ENCODE assay signal across 8 cellular contexts in the genomic region with DNA sequence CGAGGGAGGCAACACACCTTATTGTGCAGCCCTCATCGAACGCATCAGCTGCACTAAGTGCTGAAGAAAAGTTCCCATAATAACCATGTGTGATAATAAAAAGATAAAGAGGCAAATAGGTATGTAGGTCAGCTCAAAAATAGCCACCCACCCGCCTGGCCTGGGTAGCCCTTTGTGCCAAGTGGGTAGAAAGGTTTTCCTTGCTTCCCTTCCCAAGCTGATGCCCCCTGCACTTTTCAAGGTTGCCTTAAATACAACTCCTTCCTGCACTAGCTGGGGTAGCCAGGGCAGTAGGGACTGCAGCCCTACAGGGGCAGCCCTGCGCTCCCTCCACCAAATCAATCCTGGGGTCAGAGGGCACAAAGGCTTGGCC. TPM values are rescaled to one million over a fixed set of nuclear protein-coding genes. Genes with fewer than 3 reads are reported as not detected.
DNase-seq lines count a peak whose midpoint lies in the region; ATAC-seq and TF ChIP-seq lines count a peak whose summit lies in the region.

No MANE protein-coding gene starts in this region.

- H3K4me3 Mint-ChIP-seq in activated naive CD4-positive, alpha-beta T cell treated with anti-CD3 and anti-CD28 coated beads, Interleukin-2, amount 10 ng/mL, durations not matched to agents 7 days and 5 days = peak overlapping the region; percentile 73

- in situ Hi-C loops in mammary epithelial cell (cut with MboI; ENCODE audit: low sequenced_read_pairs in 2 of 2) = no loop called here

- peak overlapping the region; percentile 72 for H3K9ac ChIP-seq in mammary epithelial cell (ENCODE audit: insufficient read depth, low read length)

- H4K20me1 ChIP-seq in mammary epithelial cell (ENCODE audit: insufficient read depth, low read length) = no peaks in the 10 kb centered on the region

- 19% methylated on average over 5 of the region's 5 CpGs for WGBS in mammary epithelial cell (ENCODE audit: low coverage, missing lambda C conversion rate)

- intact Hi-C loops in mammary epithelial cell (cut with micrococcal nuclease) = no loop called here
- intact Hi-C loops in mucosa of descending colon (cut with DNase I, micrococcal nuclease) = no loop called here
- intact Hi-C loops in vagina (cut with DNase I) = loop anchor here (5.0 kb wide), 1 partner anchor 62 kb away; no protein-coding TSS in a partner anchor

- peak overlapping the region; percentile 22 for H3K4me2 ChIP-seq in mammary epithelial cell (ENCODE audit: insufficient read depth, low read depth, low read length)

- H3K4me1 ChIP-seq in mammary epithelial cell (ENCODE audit: insufficient read depth, low read length) (peaks cover 62% of the 10 kb centered on the region), mucosa of descending colon (ENCODE audit: low read depth) (peaks cover 48% of the 10 kb centered on the region), vagina (peaks cover 84% of the 10 kb centered on the region)

- ATAC-seq in mucosa of descending colon = peak; percentile 3
- no peak for ATAC-seq in GM21360 (IDR thresholded peaks at IDR 0.05; ENCODE audit: unreplicated experiment)

- TF ChIP-seq CTCF in mammary epithelial cell (conservative IDR thresholded peaks at IDR 0.05 in 1 of 2, IDR thresholded peaks at IDR 0.05 in 1 of 2; ENCODE audit: extremely low read depth in 1 of 2, insufficient read depth in 1 of 2, low read depth in 1 of 2, low read length in 2 of 2) (no peak), mucosa of descending colon (IDR thresholded peaks at IDR 0.05) (no peak), vagina (IDR thresholded peaks at IDR 0.05) (no peak)

- peaks cover 82% of the 10 kb centered on the region for H3K4me1 Mint-ChIP-seq in activated naive CD4-positive, alpha-beta T cell treated with anti-CD3 and anti-CD28 coated beads, Interleukin-2, amount 10 ng/mL, durations not matched to agents 7 days and 5 days

- TF ChIP-seq POLR2A in vagina (IDR thresholded peaks at IDR 0.05) = no peak

- H3K79me2 ChIP-seq in mammary epithelial cell (ENCODE audit: insufficient read depth, low read length) = no peaks in the 10 kb centered on the region

- H3K27me3 Mint-ChIP-seq in activated naive CD4-positive, alpha-beta T cell treated with anti-CD3 and anti-CD28 coated beads, Interleukin-2, amount 10 ng/mL, durations not matched to agents 7 days and 5 days = peaks cover 5% of the 10 kb centered on the region

- H3K4me3 ChIP-seq in mammary epithelial cell (replicated peaks in 1 of 3; ENCODE audit: insufficient read depth in 1 of 3, low read depth in 2 of 3, low read length in 3 of 3) = no peak overlapping the region
- no peak overlapping the region for H3K4me3 ChIP-seq in mucosa of descending colon
- H3K4me3 ChIP-seq in vagina = peak overlapping the region in 1 of 2 donors; percentile 58

- H3K36me3 Mint-ChIP-seq in activated naive CD4-positive, alpha-beta T cell treated with anti-CD3 and anti-CD28 coated beads, Interleukin-2, amount 10 ng/mL, durations not matched to agents 7 days and 5 days = no peaks in the 10 kb centered on the region

- no TSS peak for BruUV-seq in mammary epithelial cell (replicated peaks; lab: Mats Ljungman, UMichigan)

- H3K9me3 Mint-ChIP-seq in activated naive CD4-positive, alpha-beta T cell treated with anti-CD3 and anti-CD28 coated beads, Interleukin-2, amount 10 ng/mL, durations not matched to agents 7 days and 5 days = no peaks in the 10 kb centered on the region

- no peak for DNase-seq in activated naive CD4-positive, alpha-beta T cell treated with anti-CD3 and anti-CD28 coated beads, Interleukin-2, amount 10 ng/mL, durations not matched to agents 7 days and 5 days
- no peak for DNase-seq in activated naive CD4-positive, alpha-beta T cell treated with Interleukin-2 at 50 U/mL for 16 hours
- DNase-seq in mammary epithelial cell (no peak), mucosa of descending colon (no peak), vagina (ENCODE audit: extremely low spot score in 2 of 2) (no peak), GM19238 (ENCODE audit: insufficient read length, low spot score) (no peak), NCI-H2196 treated with DMSO at 0.1 percent for 48 hours (lab: John Stamatoyannopoulos, UW; ENCODE audit: unreplicated experiment) (no peak)

- H3K9me3 ChIP-seq in mammary epithelial cell (replicated peaks; ENCODE audit: insufficient read depth, low read length) = no peaks in the 10 kb centered on the region
- no peaks in the 10 kb centered on the region for H3K9me3 ChIP-seq in mucosa of descending colon
- no peaks in the 10 kb centered on the region for H3K9me3 ChIP-seq in vagina

- H3K36me3 ChIP-seq in mammary epithelial cell (ENCODE audit: insufficient read depth, low read length) = no peaks in the 10 kb centered on the region
- no peaks in the 10 kb centered on the region for H3K36me3 ChIP-seq in mucosa of descending colon (ENCODE audit: low read depth)
- no peaks in the 10 kb centered on the region for H3K36me3 ChIP-seq in vagina

- H3K27ac Mint-ChIP-seq in activated naive CD4-positive, alpha-beta T cell treated with anti-CD3 and anti-CD28 coated beads, Interleukin-2, amount 10 ng/mL, durations not matched to agents 7 days and 5 days = peak overlapping the region; percentile 97

- peak overlapping the region; percentile 16 for H2AFZ ChIP-seq in mammary epithelial cell (ENCODE audit: low read depth, low read length)

- CTCF ChIA-PET in activated naive CD4-positive, alpha-beta T cell treated with anti-CD3 and anti-CD28 coated beads, Interleukin-2, amount 10 ng/mL, durations not matched to agents 7 days and 5 days (lab: Charles Lee) = interaction anchor here (0.7 to 3.6 kb wide), 13 partner anchors 13 to 134 kb away, joined by 3 to 31 read pairs (median 7); partner anchors contain the start of gene DDIT4
- CTCF ChIA-PET in mammary epithelial cell (lab: Charles Lee; ENCODE audit: low non-redundant PET) = no interaction called here

- no peaks in the 10 kb centered on the region for H3K27me3 ChIP-seq in mammary epithelial cell (ENCODE audit: insufficient read depth, low read length)
- no peaks in the 10 kb centered on the region for H3K27me3 ChIP-seq in vagina

- H3K27ac ChIP-seq in mammary epithelial cell (ENCODE audit: insufficient read depth, low read depth, low read length) (peak overlapping the region; percentile 98), vagina (peak overlapping the region; percentile 98)

- dilution Hi-C loops in mammary epithelial cell (cut with HindIII; ENCODE audit: low sequenced_read_pairs) = no loop called here

RNA-seq across cellular contexts. Expression of gene DDIT4, which starts 13.5 kb away (rescaled TPM):
- total RNA-seq in mammary epithelial cell (1,000 to 10,000 TPM in 1 of 2 donors, 100 to 1,000 TPM in 1; 772 to 1,235 TPM), mucosa of descending colon (100 to 1,000 TPM in 1 of 3 donors, 10 to 100 TPM in 2; 32.9 to 142 (median 49.6) TPM), vagina (1,063 TPM)
- 542 TPM for polyA plus RNA-seq in mammary epithelial cell
- 521 TPM for polyA minus RNA-seq in mammary epithelial cell

RNA-seq across cellular contexts. Expression of gene ASCC1, which starts 44.1 kb away (rescaled TPM):
- 10 to 100 TPM; 40.2 to 54.5 TPM for total RNA-seq in mammary epithelial cell
- polyA plus RNA-seq in mammary epithelial cell = 36.9 TPM
- polyA minus RNA-seq in mammary epithelial cell = 24.3 TPM
- 10 to 100 TPM; 18.0 to 23.6 (median 21.4) TPM for total RNA-seq in mucosa of descending colon
- total RNA-seq in vagina = 38.5 TPM

RNA-seq across cellular contexts. Expression of gene ANAPC16, which starts 44.4 kb away (rescaled TPM):
- total RNA-seq in mammary epithelial cell (10 to 100 TPM; 66.4 to 87.2 TPM), mucosa of descending colon (100 to 1,000 TPM in 1 of 3 donors, 10 to 100 TPM in 2; 72.1 to 126 (median 83.5) TPM), vagina (76.6 TPM)
- polyA plus RNA-seq in mammary epithelial cell = 53.8 TPM
- 4.8 TPM for polyA minus RNA-seq in mammary epithelial cell
